In the genomic region with DNA sequence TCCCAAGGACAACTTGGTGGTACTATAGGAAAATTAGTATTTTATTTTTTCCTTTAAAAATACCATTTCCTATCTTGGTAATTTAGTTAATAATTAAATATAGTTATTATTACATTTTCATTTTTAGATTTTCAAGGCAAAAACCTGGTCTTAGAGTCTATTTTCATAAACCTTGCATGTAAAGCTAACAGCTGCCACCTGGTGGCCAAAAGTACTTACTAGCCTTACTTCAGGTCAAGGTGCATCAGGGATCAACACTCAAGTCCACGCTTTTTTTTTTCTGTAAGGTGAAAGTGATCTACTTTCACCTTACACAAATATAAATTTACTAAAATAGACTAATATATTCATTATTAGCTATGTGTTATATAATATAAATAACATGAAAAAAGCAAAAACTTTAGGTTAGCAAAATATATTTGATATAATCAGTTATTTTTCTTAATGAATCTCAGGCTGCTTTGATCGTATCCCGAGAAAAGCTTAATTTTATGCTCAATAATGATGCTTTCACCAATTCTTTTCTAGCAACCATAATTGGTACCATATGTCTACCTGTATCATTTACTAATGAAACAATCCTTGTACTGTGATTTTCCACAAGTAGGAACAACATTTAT, we compare ENCODE assay signal across 8 cellular contexts.
A peak's percentile ranks its signal among the peaks of the same experiment; 100 is the strongest.
DNase-seq lines count a peak whose midpoint lies in the region; ATAC-seq and TF ChIP-seq lines count a peak whose summit lies in the region.

No MANE protein-coding gene starts in this region.

- no peak overlapping the region for H3K27ac ChIP-seq in mesendoderm (ENCODE audit: low read depth, low read length)

- H3K36me3 ChIP-seq in mesendoderm (ENCODE audit: control insufficient read depth, insufficient read depth, low read length) = no peaks in the 10 kb centered on the region

- no peaks in the 10 kb centered on the region for H3K27me3 ChIP-seq in mesendoderm (ENCODE audit: insufficient read depth, low read length, poor library complexity)

- H4K5ac ChIP-seq in mesendoderm (ENCODE audit: low read length) = no peak overlapping the region

- H3K4me1 ChIP-seq in mesendoderm (ENCODE audit: control insufficient read depth, low read depth, low read length) = no peaks in the 10 kb centered on the region

- WGBS in mesendoderm (ENCODE audit: extremely low coverage, insufficient coverage, low lambda C conversion rate) = no CpG with 5 or more reads among the region's 3 CpGs

- TF ChIP-seq CTCF in GM12873 (IDR thresholded peaks at IDR 0.05; ENCODE audit: insufficient read depth, low read depth, low read length, missing control alignments) = peak; percentile 70
- peak; percentile 92 for TF ChIP-seq CTCF in activated CD8-positive, alpha-beta T cell treated with anti-CD3 and anti-CD28 coated beads for 36 hours (IDR thresholded peaks at IDR 0.05)

- intact Hi-C loops in activated CD8-positive, alpha-beta T cell treated with anti-CD3 and anti-CD28 coated beads for 36 hours (cut with micrococcal nuclease) = loop anchor here (2.0 kb wide), 1 partner anchor 63 kb away; the partner anchor contains the start of genes PIGN and RELCH

- no peaks in the 10 kb centered on the region for H3K79me2 ChIP-seq in mesendoderm (ENCODE audit: control insufficient read depth, insufficient read depth, low read length)

- no peaks in the 10 kb centered on the region for H3K27me3 Mint-ChIP-seq in activated CD8-positive, alpha-beta T cell treated with anti-CD3 and anti-CD28 coated beads for 36 hours
- no peaks in the 10 kb centered on the region for H3K27me3 Mint-ChIP-seq in effector memory CD8-positive, alpha-beta T cell

- H3K36me3 Mint-ChIP-seq in activated CD8-positive, alpha-beta T cell treated with anti-CD3 and anti-CD28 coated beads for 36 hours (ENCODE audit: low read depth) = peaks cover 5% of the 10 kb centered on the region
- peaks cover 27% of the 10 kb centered on the region for H3K36me3 Mint-ChIP-seq in effector memory CD8-positive, alpha-beta T cell (ENCODE audit: insufficient read depth)

- no peak overlapping the region for H2BK5ac ChIP-seq in mesendoderm (ENCODE audit: low read length)

- H3K18ac ChIP-seq in mesendoderm (ENCODE audit: low read length) = no peak overlapping the region

- H3K27ac Mint-ChIP-seq in activated CD8-positive, alpha-beta T cell treated with anti-CD3 and anti-CD28 coated beads for 36 hours = no peak overlapping the region
- no peak overlapping the region for H3K27ac Mint-ChIP-seq in effector memory CD8-positive, alpha-beta T cell

- no peak overlapping the region for H3K4me3 Mint-ChIP-seq in activated CD8-positive, alpha-beta T cell treated with anti-CD3 and anti-CD28 coated beads for 36 hours
- H3K4me3 Mint-ChIP-seq in effector memory CD8-positive, alpha-beta T cell = no peak overlapping the region

- ATAC-seq in HG03457 (IDR thresholded peaks at IDR 0.05; ENCODE audit: unreplicated experiment) (peak; percentile 47), GM21423 (IDR thresholded peaks at IDR 0.05; ENCODE audit: unreplicated experiment) (no peak)
- ATAC-seq in activated CD8-positive, alpha-beta T cell treated with anti-CD3 and anti-CD28 coated beads for 36 hours = peak; percentile 74
- peak; percentile 76 for ATAC-seq in effector memory CD8-positive, alpha-beta T cell (replicated peaks)

- CTCF ChIA-PET in activated CD8-positive, alpha-beta T cell treated with anti-CD3 and anti-CD28 coated beads for 36 hours (lab: Charles Lee) = interaction anchor here (0.6 to 7.0 kb wide), 37 partner anchors 8 to 1957 kb away, joined by 3 to 125 read pairs (median 5); partner anchors contain the start of genes PIGN and RELCH

- no peaks in the 10 kb centered on the region for H3K4me1 Mint-ChIP-seq in activated CD8-positive, alpha-beta T cell treated with anti-CD3 and anti-CD28 coated beads for 36 hours (ENCODE audit: low read depth)
- no peaks in the 10 kb centered on the region for H3K4me1 Mint-ChIP-seq in effector memory CD8-positive, alpha-beta T cell (ENCODE audit: low read depth in 2 of 2)

- H3K23ac ChIP-seq in mesendoderm (ENCODE audit: low read length) = no peak overlapping the region

- H3K79me1 ChIP-seq in mesendoderm (ENCODE audit: low read length) = no peaks in the 10 kb centered on the region

- no peaks in the 10 kb centered on the region for H3K9me3 Mint-ChIP-seq in activated CD8-positive, alpha-beta T cell treated with anti-CD3 and anti-CD28 coated beads for 36 hours
- no peaks in the 10 kb centered on the region for H3K9me3 Mint-ChIP-seq in effector memory CD8-positive, alpha-beta T cell

- no peak overlapping the region for H4K8ac ChIP-seq in mesendoderm (ENCODE audit: low read depth, low read length)

- H3K9ac ChIP-seq in mesendoderm (ENCODE audit: low read length) = no peak overlapping the region

- H2BK120ac ChIP-seq in mesendoderm (ENCODE audit: low read depth, low read length) = no peak overlapping the region

- no peak overlapping the region for H3K56ac ChIP-seq in mesendoderm (ENCODE audit: low read length)

- H2BK15ac ChIP-seq in mesendoderm (replicated peaks; ENCODE audit: low read depth) = no peak overlapping the region

- no peak overlapping the region for H3K4ac ChIP-seq in mesendoderm (ENCODE audit: low read depth, low read length)

- peak; percentile 60 for DNase-seq in NCI-H748 treated with DMSO at 0.1 percent for 48 hours (lab: John Stamatoyannopoulos, UW)
- DNase-seq in activated CD8-positive, alpha-beta T cell treated with anti-CD3 and anti-CD28 coated beads for 36 hours = peak; percentile 94
- peak; percentile 61 to 66 (median 64) for DNase-seq in effector memory CD8-positive, alpha-beta T cell
- DNase-seq in mesendoderm = peak; percentile 86
- peak; percentile 43 to 46 for DNase-seq in stimulated activated CD8-positive, alpha-beta memory T cell treated with anti-CD3 and anti-CD28 coated beads, Interleukin-15, amount 100 ng/mL, for 48 hours (ENCODE audit: low read depth in 2 of 2)

- no peak overlapping the region for H2AK5ac ChIP-seq in mesendoderm (ENCODE audit: low read length)

- POLR2A ChIA-PET in activated CD8-positive, alpha-beta T cell treated with anti-CD3 and anti-CD28 coated beads for 36 hours (lab: Charles Lee) = interaction anchor here (2.3 kb wide), 1 partner anchor 63 kb away, joined by 12 read pairs; the partner anchor contains the start of genes PIGN and RELCH

- H3K4me3 ChIP-seq in mesendoderm (ENCODE audit: low read length) = no peak overlapping the region

- no peak overlapping the region for H3K4me2 ChIP-seq in mesendoderm (ENCODE audit: low read length)
